Comparison of ENCODE assay signal across 10 cellular contexts in genomic region chr22:21674611-21675010, GRCh38. TPM values are rescaled to one million over a fixed set of nuclear protein-coding genes. Genes with fewer than 3 reads are reported as not detected.
"Had no signal": no experiment of that assay in that cellular context is flagged by ENCODE, and none has a peak within 500 bp of the region (broad histone marks: within the 10 kb centered on the region; RNA-seq: fewer than 3 reads in every experiment).

No MANE protein-coding gene starts in this region.

- FAIRE-seq: HepG2 had no signal

- DNase-seq: GM23248, GOT3, H7, HFFc6, KG1 had no signal

- H3K4me1 ChIP-seq: HAP-1 had no signal

- H2AFZ ChIP-seq: GM23248 had no signal

- ATAC-seq: HCT116, HepG2 had no signal

- H3K4me3 ChIP-seq: GM23248, HAP-1 had no signal

- H3K27ac ChIP-seq: GM23248, HL-60 had no signal

- H3K9me3 ChIP-seq: HAP-1 had no signal

- H3K9ac ChIP-seq: GM23248 had no signal

RNA-seq across cellular contexts. Expression of gene CCDC116, which starts 42.1 kb away (rescaled TPM):
- total RNA-seq: HT1080 had no signal
